ENCODE assay signal across 21 cellular contexts in the genomic region with DNA sequence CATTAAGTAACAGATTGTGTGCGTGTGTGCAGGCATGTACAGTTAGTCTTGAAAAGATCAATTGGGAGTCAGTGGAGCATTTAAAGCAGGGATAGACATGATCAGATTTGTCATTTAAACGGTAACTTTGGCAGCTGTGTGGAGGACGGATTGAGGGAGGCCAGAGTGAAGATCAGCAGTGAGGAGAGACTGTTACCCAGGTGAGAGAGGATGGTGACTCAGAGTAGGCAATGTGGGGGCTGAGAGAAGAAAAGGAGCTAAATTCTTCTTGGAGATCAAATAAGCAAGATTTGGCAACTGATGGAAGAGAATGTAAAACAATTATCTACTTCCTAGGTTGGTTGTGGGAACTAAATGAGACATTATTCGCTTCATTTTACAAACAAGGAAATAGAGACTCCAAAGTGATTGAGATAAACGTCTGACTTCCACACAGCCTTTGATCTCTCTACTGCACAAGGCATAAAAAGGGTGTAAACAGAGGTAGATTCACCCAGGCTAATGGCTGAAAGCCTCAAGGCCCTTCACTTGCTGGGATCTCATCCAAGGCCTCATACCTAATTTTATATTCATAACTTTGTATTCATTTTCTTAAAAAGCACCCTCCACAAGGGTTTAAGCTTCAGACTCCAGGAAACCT.
"Had no signal": no experiment of that assay in that cellular context is flagged by ENCODE, and none has a peak within 500 bp of the region (broad histone marks: within the 10 kb centered on the region; RNA-seq: fewer than 3 reads in every experiment).

No MANE protein-coding gene starts in this region.

- H3K27me3 ChIP-seq: esophagus muscularis mucosa, gastroesophageal sphincter, testis, tibial nerve, upper lobe of right lung, vagina had no signal

- DNase-seq: effector CD8-positive, alpha-beta T cell; glutamatergic neuron; immature natural killer cell; mesendoderm; naive thymus-derived CD4-positive, alpha-beta T cell; nephron progenitor cell; psoas muscle; stimulated activated CD4-positive, alpha-beta T cell treated with anti-CD3 and anti-CD28 coated beads, Interleukin-2, amount 100 ng/mL, for 24 hours; stimulated activated CD4-positive, alpha-beta T cell treated with anti-CD3 and anti-CD28 coated beads, Interleukin-4, amount 100 ng/mL, for 4 hours; stimulated activated naive B cell treated with anti-CD40 and anti-IgM and Interleukin-4, amounts not matched to agents 10 μg/mL and 1 μg/mL and 100 μg/mL, for 72 hours; stimulated activated naive CD8-positive, alpha-beta T cell treated with anti-CD3 and anti-CD28 coated beads, Interleukin-15, amount 100 ng/mL, for 72 hours; testis; upper lobe of right lung had no signal

- H3K36me3 ChIP-seq: esophagus muscularis mucosa, gastroesophageal sphincter, tibial nerve, upper lobe of right lung, vagina had no signal

- ATAC-seq: gastroesophageal sphincter; naive thymus-derived CD4-positive, alpha-beta T cell; psoas muscle; sciatic nerve; stimulated activated naive B cell treated with anti-CD40 and anti-IgM and Interleukin-4, amounts not matched to agents 10 μg/mL and 1 μg/mL and 100 μg/mL, for 72 hours; stimulated activated naive CD8-positive, alpha-beta T cell treated with anti-CD3 and anti-CD28 coated beads, Interleukin-15, amount 100 ng/mL, for 72 hours; upper lobe of right lung had no signal

- H3K4me1 ChIP-seq: esophagus muscularis mucosa, gastroesophageal sphincter, parathyroid adenoma, psoas muscle, testis, tibial nerve, upper lobe of right lung, vagina had no signal

- H3K9me3 ChIP-seq: esophagus muscularis mucosa, gastroesophageal sphincter, psoas muscle, testis, tibial nerve, upper lobe of right lung, vagina had no signal

- H3K4me3 ChIP-seq: coronary artery, esophagus muscularis mucosa, gastroesophageal sphincter, psoas muscle, testis, tibial nerve, upper lobe of right lung, vagina had no signal

- H3K27ac ChIP-seq: coronary artery, epithelial cell of prostate, esophagus muscularis mucosa, gastroesophageal sphincter, parathyroid adenoma, psoas muscle, testis, tibial nerve, upper lobe of right lung, vagina had no signal
